12 cellular contexts compared by ENCODE assay signal in the genomic region with DNA sequence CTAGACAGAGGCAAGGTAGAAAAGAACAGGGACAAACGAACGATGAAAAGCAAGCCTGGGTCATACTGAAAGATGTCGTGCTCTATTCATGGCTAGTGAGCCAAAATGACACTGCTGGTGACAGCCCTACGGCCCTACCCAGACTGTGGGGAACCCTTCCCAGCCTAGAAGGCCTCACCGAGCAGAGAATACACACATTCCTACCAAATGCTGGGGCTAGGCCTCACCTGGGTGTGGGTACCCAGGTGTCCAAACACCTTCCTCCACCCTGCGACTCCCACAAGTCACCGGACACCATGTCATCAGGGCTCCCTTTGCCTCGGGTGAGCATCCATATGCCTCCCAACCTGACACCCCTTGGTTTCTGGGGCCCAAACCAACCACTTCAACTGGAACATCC.
DNase-seq lines count a peak whose midpoint lies in the region; ATAC-seq, FAIRE-seq and TF ChIP-seq lines count a peak whose summit lies in the region.
"Had no signal": no experiment of that assay in that cellular context is flagged by ENCODE, and none has a peak within 500 bp of the region (broad histone marks: within the 10 kb centered on the region; RNA-seq: fewer than 3 reads in every experiment).

No MANE protein-coding gene starts in this region.

- no peak overlapping the region for H4K8ac ChIP-seq in IMR-90 (ENCODE audit: low read depth in 2 of 2, low read length in 2 of 2)

- no peak overlapping the region for H3K4me2 ChIP-seq in IMR-90 (ENCODE audit: low read depth, low read length)
- H3K4me2 ChIP-seq in keratinocyte (ENCODE audit: control insufficient read depth, extremely low read depth, insufficient read depth, low read depth, low read length): peak overlapping the region; percentile 47

- H2AK5ac ChIP-seq in IMR-90 (ENCODE audit: low read depth, low read length): peak overlapping the region; percentile 56

- H4K5ac ChIP-seq in IMR-90 (ENCODE audit: low read depth, low read length): no peak overlapping the region

- no peak overlapping the region for H2BK5ac ChIP-seq in IMR-90 (ENCODE audit: low read depth, low read length, poor library complexity, severe bottlenecking)

- peaks cover 3% of the 10 kb centered on the region; the same call in 1 of the 2 replicates for H4K20me1 ChIP-seq in IMR-90 (ENCODE audit: insufficient read depth, low read length)
- no peaks in the 10 kb centered on the region for H4K20me1 ChIP-seq in keratinocyte (ENCODE audit: control insufficient read depth, extremely low read depth, insufficient read depth, low read length)

- H3K27me3 ChIP-seq in IMR-90 (ENCODE audit: control insufficient read depth, insufficient read depth, low read length) (no peaks in the 10 kb centered on the region), adrenal gland (no peaks in the 10 kb centered on the region), keratinocyte (ENCODE audit: control insufficient read depth, extremely low read depth, insufficient read depth, low read length) (no peaks in the 10 kb centered on the region), skeletal muscle tissue (ENCODE audit: control insufficient read depth in 3 of 3, insufficient read depth in 3 of 3, low read length in 3 of 3) (no peaks in the 10 kb centered on the region)
- H3K27me3 ChIP-seq: pancreas had no signal

- CTCF ChIA-PET in IMR-90 (lab: Yijun Ruan, JAX): no interaction called here

- H3K4me1 ChIP-seq in IMR-90 (ENCODE audit: control insufficient read depth, insufficient read depth, low read length) (peaks cover 17% of the 10 kb centered on the region), adrenal gland (replicated peaks in 1 of 2) (peaks cover 1 to 38% of the 10 kb centered on the region in 2 donors), keratinocyte (ENCODE audit: control insufficient read depth, extremely low read depth, insufficient read depth, low read length) (peaks cover 67% of the 10 kb centered on the region), skeletal muscle tissue (ENCODE audit: control insufficient read depth in 3 of 3, insufficient read depth in 3 of 3, low read length in 3 of 3) (peaks cover 5 to 8% (median 6%) of the 10 kb centered on the region in 3 donors)

- no TSS peak for BruUV-seq in IMR-90 (replicated peaks; lab: Mats Ljungman, UMichigan)

- H3K79me1 ChIP-seq in IMR-90 (ENCODE audit: low read depth in 1 of 2, low read length in 2 of 2): peaks cover 0 to 45% of the 10 kb centered on the region in 2 experiments; a peak in 2 of 4 replicates

- H3K4me3 ChIP-seq in IMR-90 (ENCODE audit: insufficient read depth, low read depth, low read length) (no peak overlapping the region), adrenal gland (no peak overlapping the region), keratinocyte (ENCODE audit: control insufficient read depth in 2 of 3, extremely low read depth in 1 of 3, insufficient read depth in 2 of 3, low read depth in 1 of 3, low read length in 3 of 3) (no peak overlapping the region), skeletal muscle tissue (ENCODE audit: low read length in 3 of 3) (no peak overlapping the region)
- H3K4me3 ChIP-seq: pancreas had no signal

- H3K9me3 ChIP-seq in IMR-90 (ENCODE audit: control insufficient read depth, insufficient read depth, low read length): peaks cover 4% of the 10 kb centered on the region
- H3K9me3 ChIP-seq in adrenal gland (replicated peaks in 1 of 3): no peaks in the 10 kb centered on the region
- peaks cover 2% of the 10 kb centered on the region for H3K9me3 ChIP-seq in keratinocyte (ENCODE audit: control insufficient read depth, low read depth, low read length)
- no peaks in the 10 kb centered on the region for H3K9me3 ChIP-seq in skeletal muscle tissue (ENCODE audit: control insufficient read depth in 3 of 3, low read length in 3 of 3)
- H3K9me3 ChIP-seq: pancreas had no signal

- no peak overlapping the region for H3K56ac ChIP-seq in IMR-90 (ENCODE audit: extremely low read depth, insufficient read depth, low read length)

- peak overlapping the region; percentile 49 for H2BK120ac ChIP-seq in IMR-90 (ENCODE audit: low read depth, low read length)

- no peak overlapping the region for H3K18ac ChIP-seq in IMR-90 (ENCODE audit: low read depth, low read length)

- TF ChIP-seq CTCF in IMR-90 (conservative IDR thresholded peaks at IDR 0.05; ENCODE audit: low read depth, low read length): no peak
- TF ChIP-seq CTCF in adrenal gland (IDR thresholded peaks at IDR 0.05): no peak
- TF ChIP-seq CTCF in keratinocyte (optimal IDR thresholded peaks at IDR 0.05 in 1 of 3, IDR thresholded peaks at IDR 0.05 in 1 of 3, conservative IDR thresholded peaks at IDR 0.05 in 1 of 3; ENCODE audit: extremely low read depth in 1 of 3, insufficient read depth in 2 of 3, low read length in 3 of 3): no peak
- no peak for TF ChIP-seq CTCF in GM10266 (IDR thresholded peaks at IDR 0.05; ENCODE audit: control insufficient read depth, insufficient read depth, low read depth, missing control alignments)

- POLR2A ChIA-PET in IMR-90 (lab: Charles Lee; ENCODE audit: unreplicated experiment): no interaction called here

- H3K23ac ChIP-seq in IMR-90 (ENCODE audit: low read depth, low read length): peak overlapping the region; percentile 26; the same call in 1 of the 2 replicates

- dilution Hi-C loops in IMR-90 (cut with HindIII; ENCODE audit: low sequenced_read_pairs, unreplicated experiment) (no loop called here), keratinocyte (cut with MboI; ENCODE audit: extremely low pct_ligation_motif_present, low sequenced_read_pairs) (no loop called here)

- DNase-seq in IMR-90: no peak
- no peak for DNase-seq in adrenal gland
- no peak for DNase-seq in keratinocyte (ENCODE audit: low read depth, low spot score)
- no peak for DNase-seq in ACHN
- no peak for DNase-seq in GM10266 (ENCODE audit: extremely low spot score)
- DNase-seq: activated naive CD4-positive, alpha-beta T cell treated with anti-CD3 and anti-CD28 coated beads for 36 hours; NCI-H187; NCI-H524; pancreas had no signal

- WGBS in IMR-90 (ENCODE audit: extremely low coverage in 2 of 2, insufficient read length in 1 of 2), 2 experiments: 82% methylated on average over 3 of the region's 8 CpGs; no CpG with 5 or more reads in 1 of the 2 experiments
- 91 to 93% (median 91%) methylated on average over 8 of the region's 8 CpGs for whole genome bisulfite sequencing in adrenal gland, 4 donors

- TF ChIP-seq POLR2A in IMR-90 (IDR thresholded peaks at IDR 0.05; ENCODE audit: low read depth, low read length): no peak
- no peak for TF ChIP-seq POLR2A in adrenal gland (IDR thresholded peaks at IDR 0.05)

- intact Hi-C loops in IMR-90 (cut with micrococcal nuclease): no loop called here
- intact Hi-C loops in adrenal gland (cut with DNase I): no loop called here

- H3K9me1 ChIP-seq in IMR-90 (ENCODE audit: insufficient read depth, low read length): peaks cover 6% of the 10 kb centered on the region
- H3K9me1 ChIP-seq in keratinocyte (ENCODE audit: control insufficient read depth, extremely low read depth, insufficient read depth, low read length): no peaks in the 10 kb centered on the region

- no peak for ATAC-seq in IMR-90 (ENCODE audit: low read depth)
- ATAC-seq in GM21619 (IDR thresholded peaks at IDR 0.05; ENCODE audit: unreplicated experiment): no peak
- ATAC-seq: pancreas had no signal

- H3K14ac ChIP-seq in IMR-90 (replicated peaks; ENCODE audit: low read depth, low read length): 0 out of 2 replicates have a peak overlapping the region, but pooled peaks have one; percentile 69

- in situ Hi-C loops in IMR-90 (cut with MboI; ENCODE audit: low sequenced_read_pairs) (no loop called here), ACHN (cut with HindIII; ENCODE audit: low pct_ligation_motif_present, low pct_unique_long_range_greater_than_20kb, low sequenced_read_pairs) (no loop called here)

- H3K9ac ChIP-seq in IMR-90 (ENCODE audit: low read depth, low read length) (no peak overlapping the region), keratinocyte (ENCODE audit: control insufficient read depth, extremely low read depth, insufficient read depth, low read length) (no peak overlapping the region), skeletal muscle tissue (ENCODE audit: low read depth in 1 of 3, low read length in 3 of 3) (no peak overlapping the region)

- FAIRE-seq in keratinocyte (lab: Jason Lieb, UNC): no peak
- FAIRE-seq: GM18507, pancreas had no signal

- TF ChIP-seq RAD21 in IMR-90 (IDR thresholded peaks at IDR 0.05; ENCODE audit: low read length): no peak

- H3K27ac ChIP-seq in IMR-90 (ENCODE audit: insufficient read depth, low read length) (no peak overlapping the region), adrenal gland (peak overlapping the region in 3 of 5 donors; percentile 20 to 36 (median 22)), keratinocyte (ENCODE audit: control insufficient read depth, insufficient read depth, low read length) (no peak overlapping the region), skeletal muscle tissue (ENCODE audit: low read depth, low read length) (peak overlapping the region; percentile 28)
- H3K27ac ChIP-seq: pancreas had no signal

- H3K36me3 ChIP-seq in IMR-90 (ENCODE audit: control insufficient read depth, insufficient read depth, low read length) (no peaks in the 10 kb centered on the region), adrenal gland (replicated peaks in 1 of 2) (no peaks in the 10 kb centered on the region), keratinocyte (ENCODE audit: control insufficient read depth in 2 of 2, extremely low read depth in 1 of 2, insufficient read depth in 2 of 2, low read length in 2 of 2) (no peaks in the 10 kb centered on the region), skeletal muscle tissue (ENCODE audit: control insufficient read depth in 3 of 3, insufficient read depth in 3 of 3, low read length in 3 of 3) (no peaks in the 10 kb centered on the region)
- H3K36me3 ChIP-seq: pancreas had no signal

- peak overlapping the region; percentile 35 for H2AK9ac ChIP-seq in IMR-90 (replicated peaks; ENCODE audit: low read depth, low read length, poor library complexity)

- H2AFZ ChIP-seq in IMR-90 (replicated peaks; ENCODE audit: low read length, poor library complexity): peak overlapping the region; percentile 16
- no peak overlapping the region for H2AFZ ChIP-seq in keratinocyte (ENCODE audit: control insufficient read depth, low read length)

- peaks cover 50% of the 10 kb centered on the region for H3K79me2 ChIP-seq in keratinocyte (ENCODE audit: control insufficient read depth, insufficient read depth, low read length)

- peak overlapping the region; percentile 33 for H3K4ac ChIP-seq in IMR-90 (ENCODE audit: low read depth, low read length)

- H4K91ac ChIP-seq in IMR-90 (ENCODE audit: insufficient read depth, low read depth, low read length): peak overlapping the region; percentile 17; the same call in 1 of the 2 replicates

- H2BK20ac ChIP-seq in IMR-90 (ENCODE audit: low read depth, low read length): peak overlapping the region; percentile 68

- H2BK15ac ChIP-seq in IMR-90 (ENCODE audit: low read depth, low read length): peak overlapping the region; percentile 81; the same call in 1 of the 3 replicates

TF ChIP-seq in IMR-90, 13 proteins besides CTCF, POLR2A, EP300 and RAD21 (continues in another document):
- TF ChIP-seq RCOR1 (IDR thresholded peaks at IDR 0.05; ENCODE audit: insufficient replicate concordance, low read length) (no peak), FOS (IDR thresholded peaks at IDR 0.05; ENCODE audit: low read depth, low read length) (no peak)

Comparison
In these comparisons a context has a peak if more than half of its experiments do, and no peak if none do; other contexts are left out.
1. H3K27ac ChIP-seq: peak in adrenal gland (3 of 5) and skeletal muscle tissue (single experiment); none in IMR-90 (single experiment) and keratinocyte (single experiment).